In the genomic region with DNA sequence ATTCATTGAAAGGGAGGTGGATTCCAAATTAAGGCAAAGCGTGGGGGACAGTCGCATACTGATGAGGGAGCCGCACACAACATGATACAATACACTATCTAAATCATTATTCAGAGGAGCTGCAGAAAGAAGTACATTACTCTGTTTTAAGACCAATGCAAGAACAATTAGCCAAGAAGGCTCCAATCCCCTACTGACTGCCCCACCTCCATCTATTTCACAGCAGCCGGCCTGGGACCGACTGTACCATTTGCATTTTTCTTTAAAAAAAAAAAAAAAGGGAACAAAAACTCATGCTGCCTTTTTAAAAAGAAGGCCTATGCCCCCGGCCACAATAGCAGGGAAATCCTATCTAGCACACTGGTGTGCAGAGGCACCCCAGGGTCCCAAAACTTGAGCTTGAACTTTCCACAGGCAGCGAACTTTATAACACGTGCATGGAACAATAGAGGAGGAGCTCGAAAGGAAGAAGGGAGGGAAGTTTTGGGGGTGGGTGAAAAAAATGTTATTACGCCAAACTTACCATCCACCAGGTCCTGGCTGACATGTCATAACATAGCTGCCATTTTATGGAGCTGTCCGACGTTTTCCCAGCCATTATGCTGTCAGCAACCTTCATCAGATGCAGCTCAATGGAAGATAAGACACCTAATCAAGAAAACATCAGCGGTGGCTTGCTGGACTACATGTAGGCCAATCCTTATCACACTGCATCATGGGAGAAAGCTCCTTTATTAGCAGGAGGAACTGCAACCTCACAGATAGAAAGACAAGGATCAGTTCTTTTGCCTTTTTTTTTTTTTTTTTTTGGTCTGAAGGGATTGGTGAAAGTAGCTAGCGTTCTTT, we compare ENCODE assay signal across 18 cellular contexts.
"Had no signal": no experiment of that assay in that cellular context is flagged by ENCODE, and none has a peak within 500 bp of the region (broad histone marks: within the 10 kb centered on the region; RNA-seq: fewer than 3 reads in every experiment).

No MANE protein-coding gene starts in this region.

- H3K4me3 Mint-ChIP-seq: activated naive CD8-positive, alpha-beta T cell treated with anti-CD3 and anti-CD28 coated beads for 36 hours; activated T-helper 1 cell treated with anti-CD3 and anti-CD28 coated beads, Interleukin-12 subunit alpha, Interleukin-12 subunit beta, Interleukin-2, Interleukin-4 antibody, amounts not matched to agents 30 ng/mL and 10 ng/mL and 1 ng/mL, durations not matched to agents 14 hours and 24 hours and 36 hours; central memory CD8-positive, alpha-beta T cell; naive thymus-derived CD8-positive, alpha-beta T cell had no signal

- H3K27ac ChIP-seq: body of pancreas, left ventricle myocardium inferior, neutrophil, skin epidermis, tibial artery, vagina had no signal

- DNase-seq: activated CD4-positive, alpha-beta T cell treated with anti-CD3 and anti-CD28 coated beads, Interleukin-2, amount 50 U/mL, for 1 hour; activated naive CD8-positive, alpha-beta T cell treated with anti-CD3 and anti-CD28 coated beads for 36 hours; amygdala; body of pancreas; cortex of kidney; effector CD4-positive, alpha-beta T cell; glutamatergic neuron; left ventricle myocardium inferior; mucosa of descending colon; naive thymus-derived CD8-positive, alpha-beta T cell; stimulated activated CD4-positive, alpha-beta T cell treated with anti-CD3 and anti-CD28 coated beads, Interleukin-4, amount 100 ng/mL, for 24 hours; stimulated activated naive CD4-positive, alpha-beta T cell; tibial artery had no signal

- H3K27me3 ChIP-seq: body of pancreas, neutrophil, tibial artery, vagina had no signal

- H3K36me3 Mint-ChIP-seq: activated naive CD8-positive, alpha-beta T cell treated with anti-CD3 and anti-CD28 coated beads for 36 hours; naive thymus-derived CD8-positive, alpha-beta T cell had no signal

- H3K4me3 ChIP-seq: body of pancreas, left ventricle myocardium inferior, mucosa of descending colon, skin epidermis, tibial artery, vagina had no signal

- H3K9me3 Mint-ChIP-seq: activated naive CD8-positive, alpha-beta T cell treated with anti-CD3 and anti-CD28 coated beads for 36 hours; activated T-helper 1 cell treated with anti-CD3 and anti-CD28 coated beads, Interleukin-12 subunit alpha, Interleukin-12 subunit beta, Interleukin-2, Interleukin-4 antibody, amounts not matched to agents 30 ng/mL and 10 ng/mL and 1 ng/mL, durations not matched to agents 14 hours and 24 hours and 36 hours; central memory CD8-positive, alpha-beta T cell; naive thymus-derived CD8-positive, alpha-beta T cell had no signal

- ATAC-seq: body of pancreas; mucosa of descending colon; naive thymus-derived CD8-positive, alpha-beta T cell had no signal

- H3K9me3 ChIP-seq: body of pancreas, left ventricle myocardium inferior, mucosa of descending colon, neutrophil, tibial artery, vagina had no signal

- H3K4me1 ChIP-seq: body of pancreas, tibial artery had no signal

- H3K4me1 Mint-ChIP-seq: activated naive CD8-positive, alpha-beta T cell treated with anti-CD3 and anti-CD28 coated beads for 36 hours; central memory CD8-positive, alpha-beta T cell; naive thymus-derived CD8-positive, alpha-beta T cell had no signal

- H3K27ac Mint-ChIP-seq: activated naive CD8-positive, alpha-beta T cell treated with anti-CD3 and anti-CD28 coated beads for 36 hours; activated T-helper 1 cell treated with anti-CD3 and anti-CD28 coated beads, Interleukin-12 subunit alpha, Interleukin-12 subunit beta, Interleukin-2, Interleukin-4 antibody, amounts not matched to agents 30 ng/mL and 10 ng/mL and 1 ng/mL, durations not matched to agents 14 hours and 24 hours and 36 hours; naive thymus-derived CD8-positive, alpha-beta T cell had no signal

- H3K36me3 ChIP-seq: left ventricle myocardium inferior, neutrophil, tibial artery, vagina had no signal
